ENCODE assay signal across 9 cellular contexts in genomic region chr11:114774599-114775365, GRCh38.
DNase-seq lines count a peak whose midpoint lies in the region; ATAC-seq, FAIRE-seq and TF ChIP-seq lines count a peak whose summit lies in the region.
"Had no signal": no experiment of that assay in that cellular context is flagged by ENCODE, and none has a peak within 500 bp of the region (broad histone marks: within the 10 kb centered on the region; RNA-seq: fewer than 3 reads in every experiment).

No MANE protein-coding gene starts in this region.

- no peak overlapping the region for H2AFZ ChIP-seq in MM.1S (ENCODE audit: low read length)

- H3K27me3 ChIP-seq in MM.1S (replicated peaks; ENCODE audit: insufficient read depth, low read length) = no peaks in the 10 kb centered on the region

- ATAC-seq in HG02588 (IDR thresholded peaks at IDR 0.05; ENCODE audit: unreplicated experiment) = no peak
- ATAC-seq in GM19463 (IDR thresholded peaks at IDR 0.05; ENCODE audit: unreplicated experiment) = no peak

- peak overlapping the region; percentile 43 for H3K4me2 ChIP-seq in MM.1S (ENCODE audit: low read depth, low read length)

- H3K9ac ChIP-seq in MM.1S (ENCODE audit: low read length) = no peak overlapping the region

- no peaks in the 10 kb centered on the region for H4K20me1 ChIP-seq in MM.1S (ENCODE audit: insufficient read depth, low read length)

- TF ChIP-seq CTCF in MM.1S (IDR thresholded peaks at IDR 0.05; ENCODE audit: low read length) (peak; percentile 47), progenitor cell of endocrine pancreas (IDR thresholded peaks at IDR 0.05; ENCODE audit: unreplicated experiment) (peak; percentile 98)

- H3K27ac ChIP-seq in MM.1S (ENCODE audit: low read length) = peak overlapping the region; percentile 68; the same call in 1 of the 2 replicates

- no peak overlapping the region for H3K4me3 ChIP-seq in MM.1S (ENCODE audit: low read length)

- DNase-seq in activated T-cell treated with anti-CD3 and anti-CD28 coated beads, Interleukin-2, amount 50 U/mL, for 48 hours = peak; percentile 22 to 23
- no peak for DNase-seq in activated T-cell treated with anti-CD3 and anti-CD28 coated beads, Interleukin-2, amount 50 U/mL, for 1 hour
- DNase-seq in MM.1S = no peak
- DNase-seq in SHP77 (lab: John Stamatoyannopoulos, UW) = peak; percentile 44 to 73
- DNase-seq in frontal cortex (ENCODE audit: low spot score in 2 of 2) = peak; percentile 17 to 47
- DNase-seq in progenitor cell of endocrine pancreas (ENCODE audit: low spot score, unreplicated experiment) = peak; percentile 67

- peaks cover 16% of the 10 kb centered on the region for H3K4me1 ChIP-seq in MM.1S (ENCODE audit: low read length)

- H3F3A ChIP-seq in MM.1S (ENCODE audit: insufficient read depth, low read length) = peaks cover 15% of the 10 kb centered on the region

- no peaks in the 10 kb centered on the region for H3K36me3 ChIP-seq in MM.1S (replicated peaks; ENCODE audit: insufficient read depth, low read length)

- peaks cover 53% of the 10 kb centered on the region for H3K27me3 Mint-ChIP-seq in progenitor cell of endocrine pancreas

- no peaks in the 10 kb centered on the region for H3K9me2 ChIP-seq in MM.1S (replicated peaks; ENCODE audit: insufficient read depth, low read length)

- H3K36me3 Mint-ChIP-seq in progenitor cell of endocrine pancreas (ENCODE audit: insufficient read depth) = no peaks in the 10 kb centered on the region
- H3K36me3 Mint-ChIP-seq: activated naive CD4-positive, alpha-beta T cell treated with anti-CD3 and anti-CD28 coated beads, Interleukin-2, amount 50 U/mL, for 72 hours had no signal

- FAIRE-seq in frontal cortex (lab: Jason Lieb, UNC) = no peak

- peaks cover 2% of the 10 kb centered on the region for H3K4me1 Mint-ChIP-seq in progenitor cell of endocrine pancreas (ENCODE audit: low read depth)

- no peak overlapping the region for H3K27ac Mint-ChIP-seq in progenitor cell of endocrine pancreas
- H3K27ac Mint-ChIP-seq: activated naive CD4-positive, alpha-beta T cell treated with anti-CD3 and anti-CD28 coated beads, Interleukin-2, amount 50 U/mL, for 72 hours had no signal

- H3K9me3 Mint-ChIP-seq in progenitor cell of endocrine pancreas (ENCODE audit: low read depth) = no peaks in the 10 kb centered on the region
- H3K9me3 Mint-ChIP-seq: activated naive CD4-positive, alpha-beta T cell treated with anti-CD3 and anti-CD28 coated beads, Interleukin-2, amount 50 U/mL, for 72 hours had no signal

- no peaks in the 10 kb centered on the region for H3K79me2 ChIP-seq in MM.1S (ENCODE audit: low read length)

- H3K4me3 Mint-ChIP-seq in progenitor cell of endocrine pancreas (ENCODE audit: low read depth) = no peak overlapping the region

- no peaks in the 10 kb centered on the region for H3K9me3 ChIP-seq in MM.1S (replicated peaks; ENCODE audit: insufficient read depth, low read length)

Comparison
In these comparisons a context has a peak if more than half of its experiments do, and no peak if none do; other contexts are left out.
1. DNase-seq: peak in activated T-cell treated with anti-CD3 and anti-CD28 coated beads, Interleukin-2, amount 50 U/mL, for 48 hours (2 of 2), SHP77 (2 of 2), frontal cortex (2 of 2) and progenitor cell of endocrine pancreas (single experiment); none in activated T-cell treated with anti-CD3 and anti-CD28 coated beads, Interleukin-2, amount 50 U/mL, for 1 hour (single experiment) and MM.1S (single experiment).